In genomic region chr14:62304172-62304571, GRCh38 we compare ENCODE assay signal across 19 cellular contexts.
DNase-seq lines count a peak whose midpoint lies in the region; ATAC-seq, FAIRE-seq and TF ChIP-seq lines count a peak whose summit lies in the region.
"Had no signal": no experiment of that assay in that cellular context is flagged by ENCODE, and none has a peak within 500 bp of the region (broad histone marks: within the 10 kb centered on the region; RNA-seq: fewer than 3 reads in every experiment).

No MANE protein-coding gene starts in this region.

- WGBS in small intestine, 3 donors: 4 to 44% (median 26%) methylated on average over 2 of the region's 2 CpGs

- FAIRE-seq in small intestine (lab: Jason Lieb, UNC): peak; percentile 92
- FAIRE-seq: H54 had no signal

- ATAC-seq in WTC11: no peak
- no peak for ATAC-seq in activated CD8-positive, alpha-beta T cell treated with anti-CD3 and anti-CD28 coated beads, Interleukin-2, amount 10 ng/mL, durations not matched to agents 7 days and 5 days
- ATAC-seq: PC-3 had no signal

- H3K4me3 Mint-ChIP-seq in WTC11: no peak overlapping the region
- no peak overlapping the region for H3K4me3 Mint-ChIP-seq in activated T-cell treated with anti-CD3 and anti-CD28 coated beads, Interleukin-2, amount 50 U/mL, for 24 hours
- H3K4me3 Mint-ChIP-seq in activated CD8-positive, alpha-beta T cell treated with anti-CD3 and anti-CD28 coated beads, Interleukin-2, amount 10 ng/mL, durations not matched to agents 7 days and 5 days: no peak overlapping the region
- H3K4me3 Mint-ChIP-seq: CD8-positive, alpha-beta memory T cell had no signal

- no peak for TF ChIP-seq CTCF in WTC11 (IDR thresholded peaks at IDR 0.05)

- H3K27me3 ChIP-seq in small intestine (ENCODE audit: control insufficient read depth in 2 of 2, insufficient read depth in 2 of 2, low read length in 2 of 2): no peaks in the 10 kb centered on the region
- H3K27me3 ChIP-seq: BLaER1 had no signal

- no peaks in the 10 kb centered on the region for H3K4me1 ChIP-seq in small intestine (ENCODE audit: control insufficient read depth in 2 of 2, insufficient read depth in 1 of 2, low read depth in 1 of 2, low read length in 1 of 2)
- H3K4me1 ChIP-seq: BLaER1 had no signal

- POLR2A ChIA-PET in WTC11 (lab: Charles Lee): no interaction called here
- POLR2A ChIA-PET in activated CD8-positive, alpha-beta T cell treated with anti-CD3 and anti-CD28 coated beads, Interleukin-2, amount 10 ng/mL, durations not matched to agents 7 days and 5 days (lab: Charles Lee): no interaction called here

- CTCF ChIA-PET in WTC11 (lab: Charles Lee): no interaction called here
- CTCF ChIA-PET in activated CD8-positive, alpha-beta T cell treated with anti-CD3 and anti-CD28 coated beads, Interleukin-2, amount 10 ng/mL, durations not matched to agents 7 days and 5 days (lab: Charles Lee): no interaction called here

- peaks cover 3% of the 10 kb centered on the region; the same call in 1 of the 2 replicates for H3K36me3 Mint-ChIP-seq in WTC11
- no peaks in the 10 kb centered on the region for H3K36me3 Mint-ChIP-seq in activated T-cell treated with anti-CD3 and anti-CD28 coated beads, Interleukin-2, amount 50 U/mL, for 24 hours (ENCODE audit: low read depth)
- H3K36me3 Mint-ChIP-seq in activated CD8-positive, alpha-beta T cell treated with anti-CD3 and anti-CD28 coated beads, Interleukin-2, amount 10 ng/mL, durations not matched to agents 7 days and 5 days (ENCODE audit: low read depth): no peaks in the 10 kb centered on the region
- H3K36me3 Mint-ChIP-seq: CD8-positive, alpha-beta memory T cell had no signal

- DNase-seq in NCI-H1436 (lab: John Stamatoyannopoulos, UW) (peak; percentile 73), NCI-H1436 treated with DMSO at 0.1 percent for 48 hours (lab: John Stamatoyannopoulos, UW) (no peak), NCI-H2196 (lab: John Stamatoyannopoulos, UW; ENCODE audit: unreplicated experiment) (peak; percentile 10), left kidney (ENCODE audit: low read depth, low spot score) (peak; percentile 29), small intestine (peak; percentile 95), WTC11 (ENCODE audit: low spot score) (no peak)
- DNase-seq in activated T-cell treated with anti-CD3 and anti-CD28 coated beads, Interleukin-2, amount 50 U/mL, for 24 hours: no peak
- DNase-seq in activated CD8-positive, alpha-beta T cell treated with anti-CD3 and anti-CD28 coated beads, Interleukin-2, amount 10 ng/mL, durations not matched to agents 7 days and 5 days: no peak
- DNase-seq: CD8-positive, alpha-beta memory T cell; DMS153; EL; Kasumi-1; NCI-H2171; NCI-H524 treated with DMSO at 0.1 percent for 48 hours; PC-3; SK-N-SH had no signal

- peaks cover 12% of the 10 kb centered on the region for H3K4me1 Mint-ChIP-seq in WTC11
- H3K4me1 Mint-ChIP-seq in activated T-cell treated with anti-CD3 and anti-CD28 coated beads, Interleukin-2, amount 50 U/mL, for 24 hours (ENCODE audit: low read depth): no peaks in the 10 kb centered on the region
- no peaks in the 10 kb centered on the region for H3K4me1 Mint-ChIP-seq in activated CD8-positive, alpha-beta T cell treated with anti-CD3 and anti-CD28 coated beads, Interleukin-2, amount 10 ng/mL, durations not matched to agents 7 days and 5 days (ENCODE audit: low read depth)
- H3K4me1 Mint-ChIP-seq: CD8-positive, alpha-beta memory T cell had no signal

- no peak overlapping the region for H3K4me3 ChIP-seq in small intestine (ENCODE audit: low read depth in 1 of 2, low read length in 2 of 2)
- H3K4me3 ChIP-seq: BLaER1 had no signal

- no peak overlapping the region for H3K27ac Mint-ChIP-seq in WTC11
- no peak overlapping the region for H3K27ac Mint-ChIP-seq in activated T-cell treated with anti-CD3 and anti-CD28 coated beads, Interleukin-2, amount 50 U/mL, for 24 hours
- H3K27ac Mint-ChIP-seq in activated CD8-positive, alpha-beta T cell treated with anti-CD3 and anti-CD28 coated beads, Interleukin-2, amount 10 ng/mL, durations not matched to agents 7 days and 5 days: no peak overlapping the region
- H3K27ac Mint-ChIP-seq: CD8-positive, alpha-beta memory T cell had no signal

- no peaks in the 10 kb centered on the region for H3K27me3 Mint-ChIP-seq in WTC11 (ENCODE audit: low read depth)
- H3K27me3 Mint-ChIP-seq in activated T-cell treated with anti-CD3 and anti-CD28 coated beads, Interleukin-2, amount 50 U/mL, for 24 hours: no peaks in the 10 kb centered on the region
- no peaks in the 10 kb centered on the region for H3K27me3 Mint-ChIP-seq in activated CD8-positive, alpha-beta T cell treated with anti-CD3 and anti-CD28 coated beads, Interleukin-2, amount 10 ng/mL, durations not matched to agents 7 days and 5 days (ENCODE audit: low read depth)
- H3K27me3 Mint-ChIP-seq: CD8-positive, alpha-beta memory T cell had no signal

- no peaks in the 10 kb centered on the region for H3K36me3 ChIP-seq in small intestine (ENCODE audit: control insufficient read depth in 2 of 2, insufficient read depth in 2 of 2, low read length in 2 of 2)
- H3K36me3 ChIP-seq: BLaER1 had no signal

- no peaks in the 10 kb centered on the region for H3K9me3 ChIP-seq in small intestine (ENCODE audit: control insufficient read depth, low read depth)
- H3K9me3 ChIP-seq: BLaER1, SK-N-SH had no signal

- H3K9me3 Mint-ChIP-seq in WTC11: peaks cover 26% of the 10 kb centered on the region
- H3K9me3 Mint-ChIP-seq in activated T-cell treated with anti-CD3 and anti-CD28 coated beads, Interleukin-2, amount 50 U/mL, for 24 hours: peaks cover 2% of the 10 kb centered on the region
- no peaks in the 10 kb centered on the region for H3K9me3 Mint-ChIP-seq in activated CD8-positive, alpha-beta T cell treated with anti-CD3 and anti-CD28 coated beads, Interleukin-2, amount 10 ng/mL, durations not matched to agents 7 days and 5 days (ENCODE audit: insufficient read depth)

- peak overlapping the region in 1 of 2 donors; percentile 67 for H3K27ac ChIP-seq in small intestine (ENCODE audit: low read depth in 1 of 2, low read length in 1 of 2)
- H3K27ac ChIP-seq: 22Rv1, BLaER1 had no signal

TF ChIP-seq in WTC11, 78 proteins besides CTCF, POLR2A, EP300 and RAD21:
- TF ChIP-seq CREM (CRISPR knock-in tag; IDR thresholded peaks at IDR 0.05): no peak

Comparison
In these comparisons a context has a peak if more than half of its experiments do, and no peak if none do; other contexts are left out.
1. DNase-seq: peak in NCI-H1436 (single experiment), NCI-H2196 (single experiment), left kidney (single experiment) and small intestine (single experiment); none in NCI-H1436 treated with DMSO at 0.1 percent for 48 hours (single experiment), WTC11 (single experiment), activated T-cell treated with anti-CD3 and anti-CD28 coated beads, Interleukin-2, amount 50 U/mL, for 24 hours (single experiment) and activated CD8-positive, alpha-beta T cell treated with anti-CD3 and anti-CD28 coated beads, Interleukin-2, amount 10 ng/mL, durations not matched to agents 7 days and 5 days (single experiment).